ENCODE assay signal across 40 cellular contexts in the genomic region with DNA sequence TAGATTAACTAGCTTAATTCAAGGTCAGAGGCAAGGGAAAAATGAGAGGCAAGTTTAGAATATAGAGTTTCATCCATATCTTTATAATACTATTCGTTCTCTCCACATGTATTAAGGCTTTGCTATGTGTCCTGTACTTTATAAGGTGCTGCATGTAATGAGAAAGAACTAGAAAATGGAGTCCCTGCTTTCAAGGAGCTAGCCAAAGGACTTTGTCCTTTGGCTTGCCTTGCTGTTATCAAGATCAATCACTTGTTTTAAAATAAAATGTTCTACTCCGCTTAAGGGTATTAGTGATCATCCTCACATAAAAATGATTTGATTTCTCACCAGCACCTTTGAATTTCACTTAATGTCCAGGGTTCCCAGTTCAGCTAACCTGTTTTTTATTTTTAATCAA.
"Had no signal": no experiment of that assay in that cellular context is flagged by ENCODE, and none has a peak within 500 bp of the region (broad histone marks: within the 10 kb centered on the region; RNA-seq: fewer than 3 reads in every experiment).

No MANE protein-coding gene starts in this region.

- H3K27ac ChIP-seq: adrenal gland, ascending aorta, body of pancreas, brain microvascular endothelial cell, breast epithelium, cardiac muscle cell had no signal

- FAIRE-seq: astrocyte, bronchial epithelial cell had no signal

- H3K36me3 ChIP-seq: adrenal gland, ascending aorta, brain microvascular endothelial cell, breast epithelium, cardiac muscle cell had no signal

- H3K4me1 ChIP-seq: adrenal gland, ascending aorta, breast epithelium had no signal

- ATAC-seq: activated naive CD4-positive, alpha-beta T cell treated with anti-CD3 and anti-CD28 coated beads, Interleukin-2, amount 50 U/mL, for 72 hours; activated naive CD8-positive, alpha-beta T cell treated with anti-CD3 and anti-CD28 coated beads, Interleukin-2, amount 50 U/mL, for 24 hours; activated T-cell treated with anti-CD3 and anti-CD28 coated beads, Interleukin-2, amount 50 U/mL, for 4 hours; activated T-cell treated with anti-CD3 and anti-CD28 coated beads, Interleukin-2, amount 50 U/mL, for 72 hours; activated T-helper 17 cell treated with anti-CD3 and anti-CD28 coated beads, Interleukin-2, amount 50 U/mL, for 72 hours; body of pancreas had no signal

- H3K4me1 Mint-ChIP-seq: activated naive CD4-positive, alpha-beta T cell treated with anti-CD3 and anti-CD28 coated beads, Interleukin-2, amount 10 ng/mL, durations not matched to agents 7 days and 5 days; activated naive CD4-positive, alpha-beta T cell treated with anti-CD3 and anti-CD28 coated beads, Interleukin-2, amount 50 U/mL, for 24 hours; activated naive CD8-positive, alpha-beta T cell treated with anti-CD3 and anti-CD28 coated beads for 36 hours; activated naive CD8-positive, alpha-beta T cell treated with anti-CD3 and anti-CD28 coated beads, Interleukin-2, amount 10 ng/mL, durations not matched to agents 7 days and 5 days; activated naive CD8-positive, alpha-beta T cell treated with anti-CD3 and anti-CD28 coated beads, Interleukin-2, amount 50 U/mL, for 24 hours; activated T-helper 17 cell treated with anti-CD3 and anti-CD28 coated beads, Interleukin-2, amount 50 U/mL, for 72 hours; central memory CD8-positive, alpha-beta T cell had no signal

- H3K4me3 Mint-ChIP-seq: activated naive CD4-positive, alpha-beta T cell treated with anti-CD3 and anti-CD28 coated beads for 36 hours; activated naive CD4-positive, alpha-beta T cell treated with anti-CD3 and anti-CD28 coated beads, Interleukin-2, amount 10 ng/mL, durations not matched to agents 7 days and 5 days; activated naive CD4-positive, alpha-beta T cell treated with anti-CD3 and anti-CD28 coated beads, Interleukin-2, amount 50 U/mL, for 24 hours; activated naive CD8-positive, alpha-beta T cell; activated naive CD8-positive, alpha-beta T cell treated with anti-CD3 and anti-CD28 coated beads for 36 hours; activated naive CD8-positive, alpha-beta T cell treated with anti-CD3 and anti-CD28 coated beads, Interleukin-2, amount 10 ng/mL, durations not matched to agents 7 days and 5 days; activated naive CD8-positive, alpha-beta T cell treated with anti-CD3 and anti-CD28 coated beads, Interleukin-2, amount 50 U/mL, for 24 hours; activated T-cell treated with anti-CD3 and anti-CD28 coated beads, Interleukin-2, amount 50 U/mL, for 24 hours; activated T-cell treated with anti-CD3 and anti-CD28 coated beads, Interleukin-2, amount 50 U/mL, for 4 hours; activated T-cell treated with anti-CD3 and anti-CD28 coated beads, Interleukin-2, amount 50 U/mL, for 72 hours; activated T-helper 1 cell treated with anti-CD3 and anti-CD28 coated beads, Interleukin-12 subunit alpha, Interleukin-12 subunit beta, Interleukin-2, Interleukin-4 antibody, amounts not matched to agents 30 ng/mL and 10 ng/mL and 1 ng/mL, durations not matched to agents 14 hours and 24 hours and 36 hours; activated T-helper 17 cell treated with anti-CD3 and anti-CD28 coated beads, Interleukin-2, amount 50 U/mL, for 72 hours; brain; central memory CD8-positive, alpha-beta T cell had no signal

- H3K9me3 Mint-ChIP-seq: activated naive CD4-positive, alpha-beta T cell treated with anti-CD3 and anti-CD28 coated beads for 36 hours; activated naive CD4-positive, alpha-beta T cell treated with anti-CD3 and anti-CD28 coated beads, Interleukin-2, amount 10 ng/mL, durations not matched to agents 7 days and 5 days; activated naive CD4-positive, alpha-beta T cell treated with anti-CD3 and anti-CD28 coated beads, Interleukin-2, amount 50 U/mL, for 72 hours; activated naive CD8-positive, alpha-beta T cell treated with anti-CD3 and anti-CD28 coated beads for 36 hours; activated naive CD8-positive, alpha-beta T cell treated with anti-CD3 and anti-CD28 coated beads, Interleukin-2, amount 10 ng/mL, durations not matched to agents 7 days and 5 days; activated naive CD8-positive, alpha-beta T cell treated with anti-CD3 and anti-CD28 coated beads, Interleukin-2, amount 50 U/mL, for 24 hours; activated T-cell treated with anti-CD3 and anti-CD28 coated beads, Interleukin-2, amount 50 U/mL, for 24 hours; activated T-cell treated with anti-CD3 and anti-CD28 coated beads, Interleukin-2, amount 50 U/mL, for 4 hours; activated T-cell treated with anti-CD3 and anti-CD28 coated beads, Interleukin-2, amount 50 U/mL, for 72 hours; activated T-helper 1 cell treated with anti-CD3 and anti-CD28 coated beads, Interleukin-12 subunit alpha, Interleukin-12 subunit beta, Interleukin-2, Interleukin-4 antibody, amounts not matched to agents 30 ng/mL and 10 ng/mL and 1 ng/mL, durations not matched to agents 14 hours and 24 hours and 36 hours; activated T-helper 17 cell treated with anti-CD3 and anti-CD28 coated beads, Interleukin-2, amount 50 U/mL, for 72 hours; activated T-helper 2 cell treated with anti-CD3 and anti-CD28 coated beads, Interferon-gamma antibody, Interleukin-2, Interleukin-4, amounts not matched to agents 10 μg/mL and 5 μg/mL and 100 μg/mL, durations not matched to agents 14 hours and 24 hours and 36 hours; brain had no signal

- H3K27me3 Mint-ChIP-seq: activated naive CD4-positive, alpha-beta T cell treated with anti-CD3 and anti-CD28 coated beads, Interleukin-2, amount 10 ng/mL, durations not matched to agents 7 days and 5 days; activated naive CD8-positive, alpha-beta T cell treated with anti-CD3 and anti-CD28 coated beads, Interleukin-2, amount 10 ng/mL, durations not matched to agents 7 days and 5 days; activated T-cell treated with anti-CD3 and anti-CD28 coated beads, Interleukin-2, amount 50 U/mL, for 24 hours; activated T-helper 17 cell treated with anti-CD3 and anti-CD28 coated beads, Interleukin-2, amount 50 U/mL, for 72 hours; brain; central memory CD8-positive, alpha-beta T cell had no signal

- H3K4me3 ChIP-seq: adrenal gland, ascending aorta, body of pancreas, breast epithelium, cardiac muscle cell had no signal

- H3K27ac Mint-ChIP-seq: activated naive CD4-positive, alpha-beta T cell treated with anti-CD3 and anti-CD28 coated beads for 36 hours; activated naive CD4-positive, alpha-beta T cell treated with anti-CD3 and anti-CD28 coated beads, Interleukin-2, amount 10 ng/mL, durations not matched to agents 7 days and 5 days; activated naive CD4-positive, alpha-beta T cell treated with anti-CD3 and anti-CD28 coated beads, Interleukin-2, amount 50 U/mL, for 24 hours; activated naive CD4-positive, alpha-beta T cell treated with anti-CD3 and anti-CD28 coated beads, Interleukin-2, amount 50 U/mL, for 72 hours; activated naive CD8-positive, alpha-beta T cell; activated naive CD8-positive, alpha-beta T cell treated with anti-CD3 and anti-CD28 coated beads for 36 hours; activated naive CD8-positive, alpha-beta T cell treated with anti-CD3 and anti-CD28 coated beads, Interleukin-2, amount 10 ng/mL, durations not matched to agents 7 days and 5 days; activated naive CD8-positive, alpha-beta T cell treated with anti-CD3 and anti-CD28 coated beads, Interleukin-2, amount 50 U/mL, for 24 hours; activated T-cell treated with anti-CD3 and anti-CD28 coated beads, Interleukin-2, amount 50 U/mL, for 24 hours; activated T-cell treated with anti-CD3 and anti-CD28 coated beads, Interleukin-2, amount 50 U/mL, for 72 hours; activated T-helper 1 cell treated with anti-CD3 and anti-CD28 coated beads, Interleukin-12 subunit alpha, Interleukin-12 subunit beta, Interleukin-2, Interleukin-4 antibody, amounts not matched to agents 30 ng/mL and 10 ng/mL and 1 ng/mL, durations not matched to agents 14 hours and 24 hours and 36 hours; activated T-helper 17 cell treated with anti-CD3 and anti-CD28 coated beads, Interleukin-2, amount 50 U/mL, for 72 hours; activated T-helper 2 cell treated with anti-CD3 and anti-CD28 coated beads, Interferon-gamma antibody, Interleukin-2, Interleukin-4, amounts not matched to agents 10 μg/mL and 5 μg/mL and 100 μg/mL, durations not matched to agents 14 hours and 24 hours and 36 hours; brain had no signal

- DNase-seq: activated effector memory CD4-positive, alpha-beta T cell treated with anti-CD3 and anti-CD28 coated beads, Interleukin-2, amount 50 U/mL, for 16 hours; activated effector memory CD4-positive, alpha-beta T cell treated with Interleukin-2 at 50 U/mL for 16 hours; activated gamma-delta T cell; activated gamma-delta T cell treated with Interleukin-2 at 50 U/mL for 16 hours; activated naive CD4-positive, alpha-beta T cell; activated naive CD4-positive, alpha-beta T cell treated with anti-CD3 and anti-CD28 coated beads for 36 hours; activated naive CD4-positive, alpha-beta T cell treated with anti-CD3 and anti-CD28 coated beads, Interleukin-2, amount 10 ng/mL, durations not matched to agents 7 days and 5 days; activated naive CD4-positive, alpha-beta T cell treated with anti-CD3 and anti-CD28 coated beads, Interleukin-2, amount 50 U/mL, for 16 hours; activated naive CD4-positive, alpha-beta T cell treated with Interleukin-2 at 50 U/mL for 16 hours; activated naive CD8-positive, alpha-beta T cell treated with anti-CD3 and anti-CD28 coated beads for 36 hours; activated naive CD8-positive, alpha-beta T cell treated with anti-CD3 and anti-CD28 coated beads, Interleukin-2, amount 10 ng/mL, durations not matched to agents 7 days and 5 days; activated naive CD8-positive, alpha-beta T cell treated with anti-CD3 and anti-CD28 coated beads, Interleukin-2, amount 50 U/mL, for 24 hours; activated T-cell treated with anti-CD3 and anti-CD28 coated beads, Interleukin-2, amount 50 U/mL, for 1 hour; activated T-cell treated with anti-CD3 and anti-CD28 coated beads, Interleukin-2, amount 50 U/mL, for 24 hours; activated T-cell treated with anti-CD3 and anti-CD28 coated beads, Interleukin-2, amount 50 U/mL, for 4 hours; activated T-cell treated with anti-CD3 and anti-CD28 coated beads, Interleukin-2, amount 50 U/mL, for 48 hours; activated T-cell treated with anti-CD3 and anti-CD28 coated beads, Interleukin-2, amount 50 U/mL, for 72 hours; adrenal gland; amniotic stem cell; amygdala; anterior cingulate cortex; aorta; body of pancreas; brain microvascular endothelial cell; caudate nucleus; central memory CD4-positive, alpha-beta T cell; cerebellar nuclear complex had no signal

- H3K36me3 Mint-ChIP-seq: activated naive CD4-positive, alpha-beta T cell treated with anti-CD3 and anti-CD28 coated beads, Interleukin-2, amount 10 ng/mL, durations not matched to agents 7 days and 5 days; activated naive CD4-positive, alpha-beta T cell treated with anti-CD3 and anti-CD28 coated beads, Interleukin-2, amount 50 U/mL, for 24 hours; activated naive CD4-positive, alpha-beta T cell treated with anti-CD3 and anti-CD28 coated beads, Interleukin-2, amount 50 U/mL, for 72 hours; activated naive CD8-positive, alpha-beta T cell; activated naive CD8-positive, alpha-beta T cell treated with anti-CD3 and anti-CD28 coated beads for 36 hours; activated naive CD8-positive, alpha-beta T cell treated with anti-CD3 and anti-CD28 coated beads, Interleukin-2, amount 10 ng/mL, durations not matched to agents 7 days and 5 days; brain had no signal

- H3K27me3 ChIP-seq: ascending aorta, body of pancreas, brain microvascular endothelial cell, cardiac muscle cell had no signal

- H3K9me3 ChIP-seq: ascending aorta, body of pancreas, breast epithelium had no signal
